In the genomic region with DNA sequence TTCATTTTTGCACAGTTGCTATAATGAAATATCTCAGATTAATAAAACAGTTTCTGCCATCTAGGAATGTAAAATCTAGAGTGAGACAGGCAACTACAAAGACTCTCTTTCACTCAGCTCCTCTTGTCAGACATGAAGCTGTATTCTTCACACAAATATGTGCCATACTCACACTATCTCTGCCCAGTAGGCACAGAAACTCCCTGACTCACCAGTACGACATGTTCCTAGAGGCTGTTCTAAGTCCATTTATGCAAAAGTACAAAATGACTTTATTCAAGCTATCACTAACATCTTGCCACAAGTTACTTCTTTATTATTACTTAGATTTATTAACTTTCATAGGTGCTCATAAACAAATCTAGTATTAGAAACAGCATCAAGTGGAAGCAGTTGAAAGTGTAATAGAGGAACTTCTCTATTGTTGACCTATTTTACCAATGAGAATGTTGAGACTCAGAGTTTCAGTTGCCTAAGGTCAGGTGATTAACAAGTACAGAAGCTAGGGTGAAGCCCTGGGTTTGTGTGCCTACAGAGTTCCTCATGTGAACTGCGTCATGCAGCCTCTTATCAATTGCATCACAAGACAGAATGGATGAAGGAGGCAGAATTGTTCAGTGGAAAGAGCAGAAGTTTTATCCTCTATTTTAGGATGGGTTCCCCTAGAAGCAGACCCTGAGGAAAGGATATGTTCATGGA, we compare ENCODE assay signal across 12 cellular contexts.
DNase-seq lines count a peak whose midpoint lies in the region; ATAC-seq and TF ChIP-seq lines count a peak whose summit lies in the region.
"Had no signal": no experiment of that assay in that cellular context is flagged by ENCODE, and none has a peak within 500 bp of the region (broad histone marks: within the 10 kb centered on the region; RNA-seq: fewer than 3 reads in every experiment).

No MANE protein-coding gene starts in this region.

- H3K27me3 Mint-ChIP-seq in endodermal cell (ENCODE audit: insufficient read depth) (peaks cover 2% of the 10 kb centered on the region), T-helper 17 cell (peaks cover 7% of the 10 kb centered on the region)

- ATAC-seq in GM19351 (IDR thresholded peaks at IDR 0.05; ENCODE audit: unreplicated experiment): peak; percentile 83
- ATAC-seq in T-helper 17 cell: no peak

- H3K4me3 Mint-ChIP-seq in endodermal cell (no peak overlapping the region), T-helper 17 cell (no peak overlapping the region)

- H3K27me3 ChIP-seq in sigmoid colon: no peaks in the 10 kb centered on the region
- no peaks in the 10 kb centered on the region for H3K27me3 ChIP-seq in endodermal cell (ENCODE audit: control insufficient read depth, insufficient read depth, low read length, poor library complexity, severe bottlenecking)
- H3K27me3 ChIP-seq: right lobe of liver had no signal

- no peaks in the 10 kb centered on the region for H3K36me3 ChIP-seq in sigmoid colon
- no peaks in the 10 kb centered on the region for H3K36me3 ChIP-seq in endodermal cell (ENCODE audit: control insufficient read depth, insufficient read depth, low read length)
- H3K36me3 ChIP-seq: right lobe of liver had no signal

- no peak for TF ChIP-seq POLR2A in sigmoid colon (IDR thresholded peaks at IDR 0.05)

- H3K4me1 Mint-ChIP-seq in endodermal cell (no peaks in the 10 kb centered on the region), T-helper 17 cell (peaks cover 2% of the 10 kb centered on the region)

- peaks cover 0 to 68% (median 46%) of the 10 kb centered on the region in 4 donors for H3K4me1 ChIP-seq in sigmoid colon
- H3K4me1 ChIP-seq in endodermal cell (ENCODE audit: control insufficient read depth, insufficient read depth, low read length): no peaks in the 10 kb centered on the region
- H3K4me1 ChIP-seq: right lobe of liver had no signal

- peak overlapping the region; percentile 86 for H3K27ac ChIP-seq in epithelial cell of prostate
- peak overlapping the region; percentile 71 to 84 (median 82) for H3K27ac ChIP-seq in sigmoid colon
- H3K27ac ChIP-seq in endodermal cell (ENCODE audit: low read depth, low read length): no peak overlapping the region
- H3K27ac ChIP-seq: right lobe of liver, SK-N-MC had no signal

- TF ChIP-seq EP300 in sigmoid colon (IDR thresholded peaks at IDR 0.05): peak; percentile 93 to 99 (median 98)

- no peak overlapping the region for H3K9ac ChIP-seq in endodermal cell (ENCODE audit: extremely low read depth, low read length, poor library complexity, severe bottlenecking)

- WGBS in sigmoid colon, 2 donors: 87% methylated on average over 2 of the region's 2 CpGs
- WGBS in endodermal cell (ENCODE audit: insufficient coverage in 1 of 2, insufficient read length in 1 of 2), 2 experiments: 80 to 92% methylated on average over 2 of the region's 2 CpGs

- H3K9me3 ChIP-seq in sigmoid colon: no peaks in the 10 kb centered on the region
- H3K9me3 ChIP-seq in endodermal cell (ENCODE audit: control insufficient read depth, low read length): no peaks in the 10 kb centered on the region
- no peaks in the 10 kb centered on the region for H3K9me3 ChIP-seq in T-helper 17 cell (ENCODE audit: control insufficient read depth, low read length, poor library complexity, severe bottlenecking)
- H3K9me3 ChIP-seq: right lobe of liver had no signal

- H3K36me3 Mint-ChIP-seq in endodermal cell (ENCODE audit: low read depth) (no peaks in the 10 kb centered on the region), T-helper 17 cell (ENCODE audit: low read depth) (peaks cover 3% of the 10 kb centered on the region)

- peak; percentile 17 for DNase-seq in HPDE6-E6E7 (ENCODE audit: extremely low spot score)
- peak; percentile 73 for DNase-seq in epithelial cell of prostate (ENCODE audit: low read depth, low spot score)
- DNase-seq in sigmoid colon: no peak
- DNase-seq in endodermal cell: no peak
- DNase-seq in head of caudate nucleus: no peak
- no peak for DNase-seq in A172 (ENCODE audit: low spot score)
- no peak for DNase-seq in T-helper 17 cell
- DNase-seq: dermis blood vessel endothelial cell, NCI-H1417, right lobe of liver had no signal

- H3K4me3 ChIP-seq in sigmoid colon (no peak overlapping the region), endodermal cell (ENCODE audit: low read length) (no peak overlapping the region)
- H3K4me3 ChIP-seq: right lobe of liver, SK-N-MC had no signal

- H3K27ac Mint-ChIP-seq in endodermal cell: no peak overlapping the region
- no peak overlapping the region for H3K27ac Mint-ChIP-seq in T-helper 17 cell

- peaks cover 7% of the 10 kb centered on the region for H3K9me3 Mint-ChIP-seq in endodermal cell

- intact Hi-C loops in sigmoid colon (cut with DNase I) (loop anchor here (5.0 kb wide), 4 partner anchors 100 to 420 kb away; a partner anchor contains a TSS), head of caudate nucleus (cut with DNase I) (no loop called here)

- TF ChIP-seq CTCF in sigmoid colon (IDR thresholded peaks at IDR 0.05): no peak
- TF ChIP-seq CTCF in endodermal cell (conservative IDR thresholded peaks at IDR 0.05): no peak

Comparison
In these comparisons a context has a peak if more than half of its experiments do, and no peak if none do; other contexts are left out.
1. DNase-seq: peak in HPDE6-E6E7 (single experiment) and epithelial cell of prostate (single experiment); none in sigmoid colon (single experiment), endodermal cell (single experiment), head of caudate nucleus (0 of 42), A172 (single experiment) and T-helper 17 cell (0 of 3).